ENCODE assay signal across 1 cellular context in genomic region chr12:124831590-124831989, GRCh38.
TF ChIP-seq lines count a peak whose summit lies in the region.

No MANE protein-coding gene starts in this region.

TF ChIP-seq in WTC11, 78 proteins besides CTCF, POLR2A, EP300 and RAD21 (continued from another document):
- TF ChIP-seq, protein P1, sequence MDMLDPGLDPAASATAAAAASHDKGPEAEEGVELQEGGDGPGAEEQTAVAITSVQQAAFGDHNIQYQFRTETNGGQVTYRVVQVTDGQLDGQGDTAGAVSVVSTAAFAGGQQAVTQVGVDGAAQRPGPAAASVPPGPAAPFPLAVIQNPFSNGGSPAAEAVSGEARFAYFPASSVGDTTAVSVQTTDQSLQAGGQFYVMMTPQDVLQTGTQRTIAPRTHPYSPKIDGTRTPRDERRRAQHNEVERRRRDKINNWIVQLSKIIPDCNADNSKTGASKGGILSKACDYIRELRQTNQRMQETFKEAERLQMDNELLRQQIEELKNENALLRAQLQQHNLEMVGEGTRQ (CRISPR knock-in tag; IDR thresholded peaks at IDR 0.05) = no peak
- no peak for TF ChIP-seq MXD4 (CRISPR knock-in tag; IDR thresholded peaks at IDR 0.05; ENCODE audit: borderline replicate concordance)
- TF ChIP-seq ZNF232 (CRISPR knock-in tag; IDR thresholded peaks at IDR 0.05) = no peak
- TF ChIP-seq SOX15 (CRISPR knock-in tag; IDR thresholded peaks at IDR 0.05) = no peak
- TF ChIP-seq RORB (CRISPR knock-in tag; IDR thresholded peaks at IDR 0.05) = no peak
- no peak for TF ChIP-seq OVOL2 (CRISPR knock-in tag; IDR thresholded peaks at IDR 0.05; ENCODE audit: borderline replicate concordance)
- no peak for TF ChIP-seq ZNF671 (CRISPR knock-in tag; IDR thresholded peaks at IDR 0.05)
- TF ChIP-seq, protein P2, sequence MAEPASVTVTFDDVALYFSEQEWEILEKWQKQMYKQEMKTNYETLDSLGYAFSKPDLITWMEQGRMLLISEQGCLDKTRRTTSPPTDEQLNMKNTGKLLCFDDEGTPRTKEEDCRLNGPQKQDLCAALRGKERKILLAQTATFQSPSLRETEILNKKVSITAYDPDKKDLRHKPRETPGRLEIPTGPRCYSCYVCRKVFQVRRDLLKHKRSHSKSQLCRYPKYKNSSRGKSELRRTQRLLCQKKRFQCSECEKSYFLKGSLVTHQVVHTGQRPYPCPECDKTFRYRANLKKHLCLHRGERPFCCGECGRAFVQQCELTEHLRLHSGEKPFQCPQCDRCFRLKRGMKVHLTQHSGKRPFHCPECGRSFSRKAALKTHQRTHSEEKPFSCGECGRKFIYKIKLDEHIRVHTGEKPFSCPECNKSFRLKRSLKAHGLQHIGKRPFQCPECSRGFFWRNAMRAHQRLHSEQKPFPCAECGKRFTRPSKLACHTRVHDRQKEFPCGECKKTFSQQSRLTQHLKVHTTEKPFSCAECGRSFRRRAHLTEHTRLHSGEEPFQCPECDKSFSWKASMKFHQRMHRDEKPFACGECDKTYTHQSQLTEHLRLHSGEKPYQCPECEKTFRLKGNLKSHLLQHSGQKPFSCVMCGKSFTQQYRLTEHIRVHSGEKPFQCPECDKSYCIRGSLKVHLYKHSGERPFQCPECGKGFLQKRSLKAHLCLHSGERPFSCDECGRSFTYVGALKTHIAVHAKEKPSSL (CRISPR knock-in tag; conservative IDR thresholded peaks at IDR 0.05) = no peak
- TF ChIP-seq NR3C1 (CRISPR knock-in tag; conservative IDR thresholded peaks at IDR 0.05; ENCODE audit: low read depth) = no peak
- TF ChIP-seq, protein P3, sequence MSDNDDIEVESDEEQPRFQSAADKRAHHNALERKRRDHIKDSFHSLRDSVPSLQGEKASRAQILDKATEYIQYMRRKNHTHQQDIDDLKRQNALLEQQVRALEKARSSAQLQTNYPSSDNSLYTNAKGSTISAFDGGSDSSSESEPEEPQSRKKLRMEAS (CRISPR knock-in tag; IDR thresholded peaks at IDR 0.05) = no peak
- TF ChIP-seq, protein P4, sequence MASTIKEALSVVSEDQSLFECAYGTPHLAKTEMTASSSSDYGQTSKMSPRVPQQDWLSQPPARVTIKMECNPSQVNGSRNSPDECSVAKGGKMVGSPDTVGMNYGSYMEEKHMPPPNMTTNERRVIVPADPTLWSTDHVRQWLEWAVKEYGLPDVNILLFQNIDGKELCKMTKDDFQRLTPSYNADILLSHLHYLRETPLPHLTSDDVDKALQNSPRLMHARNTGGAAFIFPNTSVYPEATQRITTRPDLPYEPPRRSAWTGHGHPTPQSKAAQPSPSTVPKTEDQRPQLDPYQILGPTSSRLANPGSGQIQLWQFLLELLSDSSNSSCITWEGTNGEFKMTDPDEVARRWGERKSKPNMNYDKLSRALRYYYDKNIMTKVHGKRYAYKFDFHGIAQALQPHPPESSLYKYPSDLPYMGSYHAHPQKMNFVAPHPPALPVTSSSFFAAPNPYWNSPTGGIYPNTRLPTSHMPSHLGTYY (CRISPR knock-in tag; IDR thresholded peaks at IDR 0.05) = no peak
